In genomic region chr12:106310687-106311086, GRCh38 we compare ENCODE assay signal across 14 cellular contexts. TPM values are rescaled to one million over a fixed set of nuclear protein-coding genes. Genes with fewer than 3 reads are reported as not detected.
A peak's percentile ranks its signal among the peaks of the same experiment; 100 is the strongest.
DNase-seq lines count a peak whose midpoint lies in the region; ATAC-seq and TF ChIP-seq lines count a peak whose summit lies in the region.
"Had no signal": no experiment of that assay in that cellular context is flagged by ENCODE, and none has a peak within 500 bp of the region (broad histone marks: within the 10 kb centered on the region; RNA-seq: fewer than 3 reads in every experiment).

No MANE protein-coding gene starts in this region.

- ATAC-seq in Right ventricle myocardium inferior (no peak), lung (ENCODE audit: insufficient read depth, low FRiP score) (no peak), HG03565 (IDR thresholded peaks at IDR 0.05; ENCODE audit: unreplicated experiment) (no peak)
- no peak for ATAC-seq in activated naive CD8-positive, alpha-beta T cell treated with anti-CD3 and anti-CD28 coated beads, Interleukin-2, amount 50 U/mL, for 24 hours
- no peak for ATAC-seq in stimulated activated effector memory CD8-positive, alpha-beta T cell treated with anti-CD3 and anti-CD28 coated beads, Interleukin-12 subunit alpha, Interleukin-12 subunit beta, amount 100 ng/mL, for 72 hours
- ATAC-seq: activated CD8-positive, alpha-beta T cell treated with anti-CD3 and anti-CD28 coated beads, Interleukin-2, amount 10 ng/mL, durations not matched to agents 7 days and 5 days had no signal

- H3K27me3 ChIP-seq in cardiac muscle cell = no peaks in the 10 kb centered on the region
- H3K27me3 ChIP-seq in lung (ENCODE audit: control insufficient read depth, insufficient read depth) = no peaks in the 10 kb centered on the region
- H3K27me3 ChIP-seq: MG63 had no signal

- H3K4me3 Mint-ChIP-seq in activated naive CD8-positive, alpha-beta T cell treated with anti-CD3 and anti-CD28 coated beads, Interleukin-2, amount 50 U/mL, for 24 hours = no peak overlapping the region
- H3K4me3 Mint-ChIP-seq in stimulated activated effector memory CD8-positive, alpha-beta T cell treated with anti-CD3 and anti-CD28 coated beads, Interleukin-12 subunit alpha, Interleukin-12 subunit beta, amount 100 ng/mL, for 72 hours = no peak overlapping the region
- H3K4me3 Mint-ChIP-seq in type B pancreatic cell = no peak overlapping the region
- H3K4me3 Mint-ChIP-seq: activated CD8-positive, alpha-beta T cell treated with anti-CD3 and anti-CD28 coated beads, Interleukin-2, amount 10 ng/mL, durations not matched to agents 7 days and 5 days had no signal

- H3K36me3 ChIP-seq in cardiac muscle cell = peaks cover 15% of the 10 kb centered on the region
- peaks cover 10 to 11% of the 10 kb centered on the region in 2 donors for H3K36me3 ChIP-seq in lung (ENCODE audit: control insufficient read depth in 2 of 2, insufficient read depth in 2 of 2, low read length in 2 of 2)

- H3K4me3 ChIP-seq in cardiac muscle cell = no peak overlapping the region
- H3K4me3 ChIP-seq in lung = no peak overlapping the region
- H3K4me3 ChIP-seq: MG63 had no signal

- DNase-seq in cardiac muscle cell (ENCODE audit: low read depth in 1 of 2, low spot score in 1 of 2) (no peak), Right ventricle myocardium inferior (ENCODE audit: missing footprints) (no peak), lung (ENCODE audit: low spot score) (no peak), type B pancreatic cell (ENCODE audit: extremely low spot score, unreplicated experiment) (no peak)
- no peak for DNase-seq in activated naive CD8-positive, alpha-beta T cell treated with anti-CD3 and anti-CD28 coated beads, Interleukin-2, amount 50 U/mL, for 24 hours
- no peak for DNase-seq in stimulated activated effector memory CD8-positive, alpha-beta T cell treated with anti-CD3 and anti-CD28 coated beads, Interleukin-12 subunit alpha, Interleukin-12 subunit beta, amount 100 ng/mL, for 72 hours (ENCODE audit: low spot score in 2 of 2)
- no peak for DNase-seq in stimulated activated naive CD4-positive, alpha-beta T cell treated with Interleukin-2 at 50 U/mL for 16 hours (lab: John Stamatoyannopoulos, UW)
- DNase-seq: activated CD8-positive, alpha-beta T cell treated with anti-CD3 and anti-CD28 coated beads, Interleukin-2, amount 10 ng/mL, durations not matched to agents 7 days and 5 days; MG63; NCI-H1694; NCI-H446; T-helper 1 cell had no signal

- H3K36me3 Mint-ChIP-seq in activated naive CD8-positive, alpha-beta T cell treated with anti-CD3 and anti-CD28 coated beads, Interleukin-2, amount 50 U/mL, for 24 hours (ENCODE audit: low read depth) = peaks cover 3% of the 10 kb centered on the region
- H3K36me3 Mint-ChIP-seq in stimulated activated effector memory CD8-positive, alpha-beta T cell treated with anti-CD3 and anti-CD28 coated beads, Interleukin-12 subunit alpha, Interleukin-12 subunit beta, amount 100 ng/mL, for 72 hours = peaks cover 32% of the 10 kb centered on the region
- peaks cover 9% of the 10 kb centered on the region for H3K36me3 Mint-ChIP-seq in type B pancreatic cell

- no peaks in the 10 kb centered on the region for H3K27me3 Mint-ChIP-seq in activated naive CD8-positive, alpha-beta T cell treated with anti-CD3 and anti-CD28 coated beads, Interleukin-2, amount 50 U/mL, for 24 hours
- H3K27me3 Mint-ChIP-seq in type B pancreatic cell = no peaks in the 10 kb centered on the region

- H3K9me3 ChIP-seq in cardiac muscle cell (ENCODE audit: low read depth) (no peaks in the 10 kb centered on the region), lung (ENCODE audit: control insufficient read depth in 2 of 2, insufficient read depth in 1 of 2, low read length in 1 of 2) (no peaks in the 10 kb centered on the region)
- H3K9me3 ChIP-seq: MG63 had no signal

- intact Hi-C loops in Right ventricle myocardium inferior (cut with DNase I) = no loop called here

- peak overlapping the region; percentile 48 for H3K27ac Mint-ChIP-seq in activated naive CD8-positive, alpha-beta T cell treated with anti-CD3 and anti-CD28 coated beads, Interleukin-2, amount 50 U/mL, for 24 hours
- H3K27ac Mint-ChIP-seq in stimulated activated effector memory CD8-positive, alpha-beta T cell treated with anti-CD3 and anti-CD28 coated beads, Interleukin-12 subunit alpha, Interleukin-12 subunit beta, amount 100 ng/mL, for 72 hours = peak overlapping the region; percentile 23
- H3K27ac Mint-ChIP-seq in type B pancreatic cell = no peak overlapping the region
- H3K27ac Mint-ChIP-seq: activated CD8-positive, alpha-beta T cell treated with anti-CD3 and anti-CD28 coated beads, Interleukin-2, amount 10 ng/mL, durations not matched to agents 7 days and 5 days had no signal

- TF ChIP-seq CTCF in cardiac muscle cell (IDR thresholded peaks at IDR 0.05; ENCODE audit: low read depth, low read length) (no peak), lung (IDR thresholded peaks at IDR 0.05; ENCODE audit: control extremely low read depth, extremely low read depth) (no peak), type B pancreatic cell (conservative IDR thresholded peaks at IDR 0.05) (no peak)

- H3K9me3 Mint-ChIP-seq in activated naive CD8-positive, alpha-beta T cell treated with anti-CD3 and anti-CD28 coated beads, Interleukin-2, amount 50 U/mL, for 24 hours = no peaks in the 10 kb centered on the region
- H3K9me3 Mint-ChIP-seq in stimulated activated effector memory CD8-positive, alpha-beta T cell treated with anti-CD3 and anti-CD28 coated beads, Interleukin-12 subunit alpha, Interleukin-12 subunit beta, amount 100 ng/mL, for 72 hours = no peaks in the 10 kb centered on the region
- no peaks in the 10 kb centered on the region for H3K9me3 Mint-ChIP-seq in type B pancreatic cell

- 77 to 78% methylated on average over 5 of the region's 5 CpGs for WGBS in lung, 2 donors

- peaks cover 17% of the 10 kb centered on the region for H3K4me1 ChIP-seq in cardiac muscle cell (ENCODE audit: low read depth)
- H3K4me1 ChIP-seq in lung (ENCODE audit: control insufficient read depth in 2 of 2, insufficient read depth in 2 of 2, low read length in 2 of 2) = peaks cover 10 to 25% of the 10 kb centered on the region in 2 donors

- H3K27ac ChIP-seq in cardiac muscle cell (peak overlapping the region; percentile 27), lung (ENCODE audit: low read depth in 1 of 2, low read length in 1 of 2) (peak overlapping the region; percentile 4 to 43)
- H3K27ac ChIP-seq: VCaP had no signal

- peaks cover 55% of the 10 kb centered on the region for H3K4me1 Mint-ChIP-seq in activated naive CD8-positive, alpha-beta T cell treated with anti-CD3 and anti-CD28 coated beads, Interleukin-2, amount 50 U/mL, for 24 hours
- peaks cover 23% of the 10 kb centered on the region for H3K4me1 Mint-ChIP-seq in stimulated activated effector memory CD8-positive, alpha-beta T cell treated with anti-CD3 and anti-CD28 coated beads, Interleukin-12 subunit alpha, Interleukin-12 subunit beta, amount 100 ng/mL, for 72 hours
- peaks cover 18% of the 10 kb centered on the region for H3K4me1 Mint-ChIP-seq in type B pancreatic cell (ENCODE audit: unreplicated experiment)

RNA-seq across cellular contexts. Expression of gene TCP11L2, which starts 8.2 kb away (rescaled TPM):
- 22.1 and 31.5 TPM in 2 replicates for total RNA-seq in cardiac muscle cell
- 9.0 and 13.2 TPM in 2 replicates for polyA plus RNA-seq in cardiac muscle cell
- 93.7 TPM for total RNA-seq in Right ventricle myocardium inferior
- total RNA-seq in lung = 10 to 100 TPM; 42.5 to 78.5 TPM
- 1 to 10 TPM; 4.9 to 7.1 TPM for polyA plus RNA-seq in lung
- 12.3 and 21.8 TPM in 2 replicates for total RNA-seq in type B pancreatic cell (ENCODE audit: low replicate concordance)

RNA-seq across cellular contexts. Expression of gene POLR3B, which starts 46.9 kb away (rescaled TPM):
- total RNA-seq in cardiac muscle cell = 10.7 and 11.5 TPM in 2 replicates
- 8.5 and 12.2 TPM in 2 replicates for polyA plus RNA-seq in cardiac muscle cell
- total RNA-seq in Right ventricle myocardium inferior = 7.3 TPM
- 10 to 100 TPM; 11.4 to 13.5 TPM for total RNA-seq in lung
- polyA plus RNA-seq in lung = 1 to 10 TPM; 3.6 to 6.6 TPM
- total RNA-seq in type B pancreatic cell (ENCODE audit: low replicate concordance) = 13.6 and 14.5 TPM in 2 replicates
